ENCODE assay signal across 1 cellular context in genomic region chr2:202056611-202057010, GRCh38.
TF ChIP-seq lines count a peak whose summit lies in the region.

No MANE protein-coding gene starts in this region.

TF ChIP-seq in HepG2, 621 proteins besides CTCF, POLR2A, EP300 and RAD21:
- TF ChIP-seq ZMAT3 (CRISPR knock-in tag; conservative IDR thresholded peaks at IDR 0.05) (no peak), FOXA1 (IDR thresholded peaks at IDR 0.05) (no peak), FOXA1 (CRISPR knock-in tag; IDR thresholded peaks at IDR 0.05) (no peak), RARA (CRISPR knock-in tag; IDR thresholded peaks at IDR 0.05) (no peak), STAG1 (CRISPR knock-in tag; IDR thresholded peaks at IDR 0.05) (peak; percentile 33)
